ENCODE assay signal across 8 cellular contexts in genomic region chr3:45677045-45677436, GRCh38. TPM values are rescaled to one million over a fixed set of nuclear protein-coding genes. Genes with fewer than 3 reads are reported as not detected.
A peak's percentile ranks its signal among the peaks of the same experiment; 100 is the strongest.
DNase-seq lines count a peak whose midpoint lies in the region; ATAC-seq, FAIRE-seq and TF ChIP-seq lines count a peak whose summit lies in the region.

No MANE protein-coding gene starts in this region.

- no peaks in the 10 kb centered on the region for H3K9me3 ChIP-seq in CD4-positive, CD25-positive, alpha-beta regulatory T cell (ENCODE audit: control insufficient read depth in 2 of 2, low read length in 2 of 2)
- H3K9me3 ChIP-seq in astrocyte (ENCODE audit: insufficient read depth, low read depth, low read length), result no peaks in the 10 kb centered on the region
- H3K9me3 ChIP-seq in BE2C, result no peaks in the 10 kb centered on the region

- no peak for TF ChIP-seq CTCF in astrocyte (IDR thresholded peaks at IDR 0.05; ENCODE audit: insufficient read depth, low read depth, low read length)
- TF ChIP-seq CTCF in BE2C (IDR thresholded peaks at IDR 0.05; ENCODE audit: low read depth, low read length), result no peak

- H3K9ac ChIP-seq in astrocyte (ENCODE audit: low read length), result no peak overlapping the region

- H3K4me3 ChIP-seq in CD4-positive, CD25-positive, alpha-beta regulatory T cell (ENCODE audit: low read depth, low read length), result peak overlapping the region; percentile 68
- H3K4me3 ChIP-seq in astrocyte (ENCODE audit: insufficient read depth, low read depth, low read length) (no peak overlapping the region), BE2C (ENCODE audit: low read depth, low read length) (no peak overlapping the region)

- peaks cover 9 to 28% (median 12%) of the 10 kb centered on the region in 4 donors for H3K4me1 Mint-ChIP-seq in CD4-positive, CD25-positive, alpha-beta regulatory T cell
- H3K4me1 Mint-ChIP-seq in astrocyte (ENCODE audit: low read depth, unreplicated experiment), result peaks cover 17% of the 10 kb centered on the region

- H3K9me3 Mint-ChIP-seq in CD4-positive, CD25-positive, alpha-beta regulatory T cell, result no peaks in the 10 kb centered on the region
- H3K9me3 Mint-ChIP-seq in astrocyte (ENCODE audit: unreplicated experiment), result no peaks in the 10 kb centered on the region

- H4K20me1 ChIP-seq in astrocyte (ENCODE audit: insufficient read depth, low read length), result no peaks in the 10 kb centered on the region

- no peak overlapping the region for H2AFZ ChIP-seq in astrocyte (ENCODE audit: low read depth, low read length)

- H3K79me2 ChIP-seq in astrocyte (ENCODE audit: insufficient read depth, low read length), result no peaks in the 10 kb centered on the region

- peak overlapping the region; percentile 75 for H3K27ac ChIP-seq in CD4-positive, CD25-positive, alpha-beta regulatory T cell (ENCODE audit: insufficient read depth, low read length, poor library complexity, severe bottlenecking)
- no peak overlapping the region for H3K27ac ChIP-seq in astrocyte (ENCODE audit: low read depth, low read length)

- H3K4me3 Mint-ChIP-seq in CD4-positive, CD25-positive, alpha-beta regulatory T cell, result peak overlapping the region in 3 of 4 donors; percentile 76 to 82 (median 79)
- H3K4me3 Mint-ChIP-seq in astrocyte (ENCODE audit: unreplicated experiment), result no peak overlapping the region

- H3K4me2 ChIP-seq in astrocyte (ENCODE audit: low read length), result no peak overlapping the region

- no peak for FAIRE-seq in astrocyte (lab: Jason Lieb, UNC)

- peak overlapping the region; percentile 94 to 99 (median 95) for H3K27ac Mint-ChIP-seq in CD4-positive, CD25-positive, alpha-beta regulatory T cell
- peak overlapping the region; percentile 78 for H3K27ac Mint-ChIP-seq in astrocyte (ENCODE audit: unreplicated experiment)

- peaks cover 36% of the 10 kb centered on the region for H3K36me3 Mint-ChIP-seq in CD4-positive, CD25-positive, alpha-beta regulatory T cell
- peaks cover 36% of the 10 kb centered on the region for H3K36me3 Mint-ChIP-seq in astrocyte (ENCODE audit: low read depth, unreplicated experiment)

- peak; percentile 39 to 83 (median 66) for DNase-seq in CD4-positive, CD25-positive, alpha-beta regulatory T cell
- DNase-seq in SKM-1 treated with dmso at 0.1 percent for 144 hours (lab: John Stamatoyannopoulos, UW; ENCODE audit: unreplicated experiment) (peak; percentile 64), astrocyte (ENCODE audit: low read depth) (no peak), kidney tubule cell (ENCODE audit: low spot score) (peak; percentile 73), cerebellum (ENCODE audit: low spot score) (no peak), NCI-H2196 treated with DMSO at 0.1 percent for 48 hours (lab: John Stamatoyannopoulos, UW; ENCODE audit: unreplicated experiment) (no peak), BE2C (no peak)
- peak; percentile 57 for DNase-seq in stimulated activated naive CD8-positive, alpha-beta T cell treated with anti-CD3 and anti-CD28 coated beads, Interleukin-15, Interleukin-2, amounts not matched to agents 100 U/mL and 50 U/mL, for 24 hours

- H3K27me3 Mint-ChIP-seq in CD4-positive, CD25-positive, alpha-beta regulatory T cell, result no peaks in the 10 kb centered on the region
- H3K27me3 Mint-ChIP-seq in astrocyte (ENCODE audit: low read depth, unreplicated experiment), result no peaks in the 10 kb centered on the region

- peak; percentile 92 to 98 for ATAC-seq in CD4-positive, CD25-positive, alpha-beta regulatory T cell (ENCODE audit: low read depth in 2 of 2)
- ATAC-seq in stimulated activated naive CD8-positive, alpha-beta T cell treated with anti-CD3 and anti-CD28 coated beads, Interleukin-15, Interleukin-2, amounts not matched to agents 100 U/mL and 50 U/mL, for 24 hours, result peak; percentile 79

- H3K27me3 ChIP-seq in CD4-positive, CD25-positive, alpha-beta regulatory T cell (ENCODE audit: control insufficient read depth, insufficient read depth, low read length), result no peaks in the 10 kb centered on the region
- no peaks in the 10 kb centered on the region for H3K27me3 ChIP-seq in astrocyte (ENCODE audit: insufficient read depth, low read length)
- no peaks in the 10 kb centered on the region for H3K27me3 ChIP-seq in BE2C

- H3K36me3 ChIP-seq in CD4-positive, CD25-positive, alpha-beta regulatory T cell (ENCODE audit: control insufficient read depth, insufficient read depth, low read length), result peaks cover 52% of the 10 kb centered on the region
- H3K36me3 ChIP-seq in astrocyte (ENCODE audit: insufficient read depth, low read length) (peaks cover 10% of the 10 kb centered on the region), BE2C (no peaks in the 10 kb centered on the region)

- H3K4me1 ChIP-seq in CD4-positive, CD25-positive, alpha-beta regulatory T cell (ENCODE audit: control insufficient read depth, insufficient read depth, low read length, poor library complexity, severe bottlenecking), result peaks cover 15% of the 10 kb centered on the region
- no peaks in the 10 kb centered on the region for H3K4me1 ChIP-seq in astrocyte (ENCODE audit: insufficient read depth, low read length)
- no peaks in the 10 kb centered on the region for H3K4me1 ChIP-seq in BE2C

RNA-seq across cellular contexts. Expression of gene SACM1L, which starts 12.2 kb away (rescaled TPM):
- total RNA-seq in CD4-positive, CD25-positive, alpha-beta regulatory T cell, result 70.0 TPM
- polyA plus RNA-seq in CD4-positive, CD25-positive, alpha-beta regulatory T cell, result 10 to 100 TPM; 13.4 to 23.3 (median 18.4) TPM
- total RNA-seq in astrocyte (39.4 and 41.2 TPM in 2 replicates), cerebellum (63.8 TPM)
- 31.2 TPM for polyA plus RNA-seq in BE2C (2012; ENCODE audit: insufficient read depth, insufficient read length, low read depth)

Comparison
In these comparisons a context has a peak if more than half of its experiments do, and no peak if none do; other contexts are left out.
1. DNase-seq: peak in CD4-positive, CD25-positive, alpha-beta regulatory T cell (3 of 3), SKM-1 treated with dmso at 0.1 percent for 144 hours (single experiment), kidney tubule cell (single experiment) and stimulated activated naive CD8-positive, alpha-beta T cell treated with anti-CD3 and anti-CD28 coated beads, Interleukin-15, Interleukin-2, amounts not matched to agents 100 U/mL and 50 U/mL, for 24 hours (single experiment); none in astrocyte (single experiment), cerebellum (single experiment), NCI-H2196 treated with DMSO at 0.1 percent for 48 hours (single experiment) and BE2C (single experiment).